Comparison of ENCODE assay signal across 12 cellular contexts in genomic region chr6:16544006-16544405, GRCh38.
DNase-seq lines count a peak whose midpoint lies in the region; ATAC-seq and TF ChIP-seq lines count a peak whose summit lies in the region.
"Had no signal": no experiment of that assay in that cellular context is flagged by ENCODE, and none has a peak within 500 bp of the region (broad histone marks: within the 10 kb centered on the region; RNA-seq: fewer than 3 reads in every experiment).

No MANE protein-coding gene starts in this region.

- no peaks in the 10 kb centered on the region for H3K79me2 ChIP-seq in neural progenitor cell (ENCODE audit: low read depth)

- H3K4me1 Mint-ChIP-seq in neural progenitor cell (peaks cover 17% of the 10 kb centered on the region), Calu3 (ENCODE audit: low read depth, unreplicated experiment) (peaks cover 8% of the 10 kb centered on the region)

- H3K9me3 ChIP-seq in heart right ventricle (no peaks in the 10 kb centered on the region), neural progenitor cell (ENCODE audit: low read depth) (no peaks in the 10 kb centered on the region), transverse colon (no peaks in the 10 kb centered on the region)
- H3K9me3 ChIP-seq: A549 had no signal

- H3K4me2 ChIP-seq in neural progenitor cell: no peak overlapping the region
- H3K4me2 ChIP-seq: A549 had no signal

- TF ChIP-seq EP300 in transverse colon (IDR thresholded peaks at IDR 0.05; ENCODE audit: low read depth): no peak

- H3K27ac ChIP-seq in heart right ventricle (peak overlapping the region; percentile 41 to 92 (median 80)), neural progenitor cell (no peak overlapping the region), transverse colon (no peak overlapping the region)
- H3K27ac ChIP-seq: A549 had no signal

- no peak overlapping the region for H3K9ac ChIP-seq in neural progenitor cell

- H3K27me3 Mint-ChIP-seq in neural progenitor cell (ENCODE audit: insufficient read depth, low read depth) (no peaks in the 10 kb centered on the region), Calu3 (ENCODE audit: unreplicated experiment) (no peaks in the 10 kb centered on the region)

- in situ Hi-C loops in transverse colon (cut with MboI; ENCODE audit: low pct_ligation_motif_present in 1 of 4, low pct_unique_long_range_greater_than_20kb in 1 of 4, low sequenced_read_pairs in 3 of 4): no loop called here

- H4K20me1 ChIP-seq in neural progenitor cell (ENCODE audit: low read depth): no peaks in the 10 kb centered on the region

- H3K9me3 Mint-ChIP-seq in neural progenitor cell (no peaks in the 10 kb centered on the region), Calu3 (ENCODE audit: low read depth, unreplicated experiment) (no peaks in the 10 kb centered on the region)

- TF ChIP-seq CTCF in heart right ventricle (IDR thresholded peaks at IDR 0.05) (no peak), neural progenitor cell (IDR thresholded peaks at IDR 0.05) (no peak), transverse colon (IDR thresholded peaks at IDR 0.05) (no peak), Calu3 (IDR thresholded peaks at IDR 0.05; ENCODE audit: unreplicated experiment) (no peak)

- BruUV-seq in Calu3 (replicated peaks; lab: Mats Ljungman, UMichigan): no TSS peak

- H3K4me1 ChIP-seq in heart right ventricle: peaks cover 9 to 49% (median 31%) of the 10 kb centered on the region in 9 donors
- peaks cover 4% of the 10 kb centered on the region for H3K4me1 ChIP-seq in neural progenitor cell
- H3K4me1 ChIP-seq in transverse colon: no peaks in the 10 kb centered on the region
- H3K4me1 ChIP-seq: A549 had no signal

- WGBS in heart right ventricle, 2 donors: 14 to 22% methylated on average over 11 of the region's 11 CpGs
- 86% methylated on average over 11 of the region's 11 CpGs; no CpG with 5 or more reads in 1 of the 2 donors for WGBS in transverse colon (ENCODE audit: low coverage in 1 of 2), 2 donors

- H3K36me3 Mint-ChIP-seq in neural progenitor cell (no peaks in the 10 kb centered on the region), Calu3 (ENCODE audit: insufficient read depth, unreplicated experiment) (no peaks in the 10 kb centered on the region)

- peak overlapping the region; percentile 93 for H3K27ac Mint-ChIP-seq in neural progenitor cell
- H3K27ac Mint-ChIP-seq in Calu3 (ENCODE audit: unreplicated experiment): no peak overlapping the region

- H3K4me3 ChIP-seq in heart right ventricle: peak overlapping the region in 4 of 10 donors; percentile 0 to 20 (median 11)
- no peak overlapping the region for H3K4me3 ChIP-seq in neural progenitor cell
- no peak overlapping the region for H3K4me3 ChIP-seq in transverse colon
- H3K4me3 ChIP-seq: A549 had no signal

- no peaks in the 10 kb centered on the region for H3K27me3 ChIP-seq in heart right ventricle
- no peaks in the 10 kb centered on the region for H3K27me3 ChIP-seq in neural progenitor cell
- no peaks in the 10 kb centered on the region for H3K27me3 ChIP-seq in transverse colon

- intact Hi-C loops in heart right ventricle (cut with DNase I) (loop anchor here in 5 of 10 donors (5.0 to 10.0 kb wide), 3 partner anchors 213 to 221 kb away; partner anchors contain the start of gene ATXN1 (in 4 of the 5)), transverse colon (cut with DNase I; ENCODE audit: low total_unique reads) (no loop called here), Calu3 (cut with micrococcal nuclease; ENCODE audit: unreplicated experiment) (no loop called here)

- CTCF ChIA-PET in Calu3 (lab: Charles Lee): no interaction called here

- H3F3A ChIP-seq in neural progenitor cell (ENCODE audit: low read depth): no peaks in the 10 kb centered on the region

- TF ChIP-seq POLR2A in transverse colon (IDR thresholded peaks at IDR 0.05): no peak

- H3K4me3 Mint-ChIP-seq in neural progenitor cell (no peak overlapping the region), Calu3 (ENCODE audit: low read depth, unreplicated experiment) (no peak overlapping the region)

- peak; percentile 87 to 95 (median 92) for ATAC-seq in heart right ventricle
- ATAC-seq: A549 had no signal

- H3K36me3 ChIP-seq in heart right ventricle (no peaks in the 10 kb centered on the region), neural progenitor cell (no peaks in the 10 kb centered on the region), transverse colon (no peaks in the 10 kb centered on the region)

- no peak overlapping the region for H2AFZ ChIP-seq in neural progenitor cell (replicated peaks)

- DNase-seq in AG08396 (ENCODE audit: low spot score) (peak; percentile 46), brain pericyte (ENCODE audit: low read depth, low spot score) (peak; percentile 8), heart right ventricle (peak; percentile 62 to 85), neural progenitor cell (ENCODE audit: low spot score) (peak; percentile 24), transverse colon (no peak), NCI-H774 (lab: John Stamatoyannopoulos, UW) (no peak), Calu3 (no peak)
- DNase-seq in activated CD4-positive, CD25-positive, alpha-beta regulatory T cell (lab: John Stamatoyannopoulos, UW): no peak
- DNase-seq: foreskin melanocyte, NCI-H2029, T-helper 2 cell had no signal

Comparison
In these comparisons a context has a peak if more than half of its experiments do, and no peak if none do; other contexts are left out.
1. DNase-seq: peak in AG08396 (single experiment), brain pericyte (single experiment), heart right ventricle (2 of 2) and neural progenitor cell (single experiment); none in transverse colon (single experiment), NCI-H774 (single experiment), Calu3 (single experiment) and activated CD4-positive, CD25-positive, alpha-beta regulatory T cell (0 of 4).
2. H3K27ac ChIP-seq: peak in heart right ventricle (10 of 10); none in neural progenitor cell (single experiment) and transverse colon (0 of 4).